ENCODE assay signal across 31 cellular contexts in genomic region chr18:5997361-5997760, GRCh38.
"Had no signal": no experiment of that assay in that cellular context is flagged by ENCODE, and none has a peak within 500 bp of the region (broad histone marks: within the 10 kb centered on the region; RNA-seq: fewer than 3 reads in every experiment).

No MANE protein-coding gene starts in this region.

- H3K4me1 ChIP-seq: adrenal gland, body of pancreas, breast epithelium, SJSA1 had no signal

- H3K9ac ChIP-seq: SK-N-SH had no signal

- H3K27me3 ChIP-seq: adrenal gland, body of pancreas, breast epithelium, SJSA1 had no signal

- FAIRE-seq: astrocyte, TTC549 had no signal

- H3K9me3 ChIP-seq: body of pancreas, breast epithelium, SJSA1, SK-N-SH had no signal

- DNase-seq: activated CD4-positive, alpha-beta T cell treated with anti-CD3 and anti-CD28 coated beads for 36 hours; activated CD4-positive, alpha-beta T cell treated with anti-CD3 and anti-CD28 coated beads, Interleukin-2, amount 10 ng/mL, durations not matched to agents 7 days and 5 days; activated CD4-positive, alpha-beta T cell treated with anti-CD3 and anti-CD28 coated beads, Interleukin-2, amount 50 U/mL, for 48 hours; activated CD8-positive, alpha-beta T cell treated with anti-CD3 and anti-CD28 coated beads, Interleukin-2, amount 10 ng/mL, durations not matched to agents 7 days and 5 days; activated gamma-delta T cell treated with Interleukin-2 at 50 U/mL for 16 hours; activated naive CD4-positive, alpha-beta T cell treated with anti-CD3 and anti-CD28 coated beads for 36 hours; activated T-cell treated with anti-CD3 and anti-CD28 coated beads for 4 hours; activated T-cell treated with anti-CD3 and anti-CD28 coated beads, Interleukin-2, amount 50 U/mL, for 4 hours; adrenal gland; body of pancreas; Karpas-422; KBM-7; NCI-H1105 treated with DMSO at 0.1 percent for 48 hours; NCI-H1436 treated with DMSO at 0.1 percent for 48 hours; NCI-H1694 treated with DMSO at 0.1 percent for 48 hours; NCI-H2029; NCI-H2171; NCI-H2227 treated with DMSO at 0.1 percent for 48 hours; NCI-H446 treated with DMSO at 0.1 percent for 48 hours; NCI-H524; NCI-H69; NCI-H82; SHP77 treated with DMSO at 0.1 percent for 48 hours; SK-N-SH had no signal

- ATAC-seq: activated CD4-positive, alpha-beta T cell treated with anti-CD3 and anti-CD28 coated beads for 36 hours; activated CD4-positive, CD25-positive, alpha-beta regulatory T cell treated with anti-CD3 and anti-CD28 coated beads, Interleukin-2, amount 50 U/mL, for 24 hours; activated CD8-positive, alpha-beta T cell treated with anti-CD3 and anti-CD28 coated beads, Interleukin-2, amount 10 ng/mL, durations not matched to agents 7 days and 5 days; activated naive CD4-positive, alpha-beta T cell treated with anti-CD3 and anti-CD28 coated beads, Interleukin-2, amount 50 U/mL, for 72 hours; activated T-cell treated with anti-CD3 and anti-CD28 coated beads, Interleukin-2, amount 50 U/mL, for 4 hours; body of pancreas; Panc1 had no signal

- H3K4me3 ChIP-seq: adrenal gland, body of pancreas, breast epithelium, SJSA1 had no signal

- H3K36me3 ChIP-seq: adrenal gland, breast epithelium, SJSA1 had no signal

- H3K4me2 ChIP-seq: SK-N-SH had no signal

- H3K27ac ChIP-seq: adrenal gland, body of pancreas, breast epithelium, SJSA1 had no signal
